Comparison of ENCODE assay signal across 8 cellular contexts in genomic region chr17:30905742-30906100, GRCh38. TPM values are rescaled to one million over a fixed set of nuclear protein-coding genes. Genes with fewer than 3 reads are reported as not detected.
DNase-seq lines count a peak whose midpoint lies in the region; ATAC-seq and TF ChIP-seq lines count a peak whose summit lies in the region.

No MANE protein-coding gene starts in this region.

- H3K36me3 ChIP-seq in GM23248 (ENCODE audit: low read depth) (peaks cover 5% of the 10 kb centered on the region; the same call in 1 of the 2 replicates), mucosa of descending colon (ENCODE audit: low read depth) (no peaks in the 10 kb centered on the region), aorta (ENCODE audit: control insufficient read depth in 1 of 2, insufficient read depth in 2 of 2, low read length in 1 of 2) (no peaks in the 10 kb centered on the region)
- H3K36me3 ChIP-seq in effector memory CD4-positive, alpha-beta T cell (ENCODE audit: control insufficient read depth, insufficient read depth, low read length), result peaks cover 11% of the 10 kb centered on the region

- H3K79me2 ChIP-seq in GM23248 (ENCODE audit: insufficient read depth), result peaks cover 66% of the 10 kb centered on the region

- H3K4me2 ChIP-seq in GM23248 (ENCODE audit: unreplicated experiment), result peak overlapping the region; percentile 100

- DNase-seq in D341Med (ENCODE audit: low spot score) (peak; percentile 66), GM23248 (peak; percentile 55), RPMI8226 (peak; percentile 15), mucosa of descending colon (no peak), aorta (peak in 1 of 2 donors; percentile 64), HuH-7.5 (ENCODE audit: low spot score) (no peak), NCI-H1092 (lab: John Stamatoyannopoulos, UW) (no peak)
- DNase-seq in effector memory CD4-positive, alpha-beta T cell, result no peak

- peak; percentile 60 for ATAC-seq in mucosa of descending colon
- ATAC-seq in aorta (ENCODE audit: low FRiP score), result peak; percentile 65

- H4K20me1 ChIP-seq in GM23248 (ENCODE audit: insufficient read depth), result no peaks in the 10 kb centered on the region

- no peaks in the 10 kb centered on the region for H3F3A ChIP-seq in GM23248 (ENCODE audit: insufficient read depth)

- TF ChIP-seq CTCF in mucosa of descending colon (IDR thresholded peaks at IDR 0.05), result no peak

- peak overlapping the region; percentile 81 for H3K27ac ChIP-seq in GM23248
- peak overlapping the region; percentile 78 for H3K27ac ChIP-seq in effector memory CD4-positive, alpha-beta T cell (ENCODE audit: insufficient read depth, low read length, poor library complexity, severe bottlenecking)
- no peak overlapping the region for H3K27ac ChIP-seq in aorta (ENCODE audit: low read depth in 1 of 2, low read length in 2 of 2)

- peak overlapping the region; percentile 96 for H3K9ac ChIP-seq in GM23248

- WGBS in GM23248 (ENCODE audit: low coverage in 1 of 2, low lambda C conversion rate in 2 of 2, missing lambda C conversion rate in 2 of 2), 2 experiments, result 1 to 2% methylated on average over 11 of the region's 11 CpGs
- WGBS in aorta, 2 donors, result 0% methylated on average over 11 of the region's 11 CpGs

- intact Hi-C loops in mucosa of descending colon (cut with DNase I, micrococcal nuclease), result no loop called here
- intact Hi-C loops in aorta (cut with DNase I), result loop anchor here (2.0 to 10.0 kb wide), 3 partner anchors 65 to 309 kb away; partner anchors contain the start of genes RNF135 (in 2 of the 2) and NF1 (in 1 of the 2)

- H3K9me2 ChIP-seq in GM23248 (ENCODE audit: insufficient read depth), result no peaks in the 10 kb centered on the region

- in situ Hi-C loops in GM23248 (cut with MboI), result no loop called here

- H3K4me3 ChIP-seq in GM23248, result peak overlapping the region; percentile 100
- H3K4me3 ChIP-seq in effector memory CD4-positive, alpha-beta T cell (ENCODE audit: insufficient read depth, low read depth, low read length, poor library complexity, severe bottlenecking), result peak overlapping the region; percentile 93
- H3K4me3 ChIP-seq in mucosa of descending colon, result peak overlapping the region; percentile 54
- H3K4me3 ChIP-seq in aorta (ENCODE audit: low read length in 2 of 2), result peak overlapping the region; percentile 75 to 83

- H3K27me3 ChIP-seq in GM23248 (replicated peaks; ENCODE audit: insufficient read depth), result no peaks in the 10 kb centered on the region
- H3K27me3 ChIP-seq in effector memory CD4-positive, alpha-beta T cell (replicated peaks; ENCODE audit: control insufficient read depth, insufficient read depth, low read length, poor library complexity, severe bottlenecking), result no peaks in the 10 kb centered on the region
- no peaks in the 10 kb centered on the region for H3K27me3 ChIP-seq in aorta (ENCODE audit: control insufficient read depth in 1 of 2, insufficient read depth in 2 of 2, low read length in 1 of 2)

- H2AFZ ChIP-seq in GM23248, result peak overlapping the region; percentile 100

- H3K9me3 ChIP-seq in GM23248 (ENCODE audit: low read depth), result no peaks in the 10 kb centered on the region
- no peaks in the 10 kb centered on the region for H3K9me3 ChIP-seq in effector memory CD4-positive, alpha-beta T cell (ENCODE audit: control insufficient read depth, low read length)
- H3K9me3 ChIP-seq in mucosa of descending colon, result no peaks in the 10 kb centered on the region
- H3K9me3 ChIP-seq in aorta (ENCODE audit: control insufficient read depth, low read length), result no peaks in the 10 kb centered on the region

- peaks cover 7% of the 10 kb centered on the region for H3K4me1 ChIP-seq in GM23248 (ENCODE audit: insufficient read depth)
- peaks cover 9% of the 10 kb centered on the region for H3K4me1 ChIP-seq in effector memory CD4-positive, alpha-beta T cell (ENCODE audit: control insufficient read depth, insufficient read depth, low read length, poor library complexity, severe bottlenecking)
- peaks cover 14% of the 10 kb centered on the region for H3K4me1 ChIP-seq in mucosa of descending colon (ENCODE audit: low read depth)
- no peaks in the 10 kb centered on the region for H3K4me1 ChIP-seq in aorta (ENCODE audit: control insufficient read depth in 1 of 2, insufficient read depth in 2 of 2, low read length in 2 of 2)

RNA-seq across cellular contexts. Expression of gene TEFM, which starts 0.3 kb away (rescaled TPM):
- total RNA-seq in GM23248 (2014; rRNA removed; shearing (Covaris generic)), result 7.6 and 8.1 TPM in 2 replicates
- polyA plus RNA-seq in GM23248 (2016; fragmentation: Nextera tagmentation; extraction: Ambion mirVana), result 21.4 and 24.7 TPM in 2 replicates
- 10 to 100 TPM; 16.1 to 18.3 (median 16.3) TPM for total RNA-seq in mucosa of descending colon
- total RNA-seq in aorta, result 10 to 100 TPM; 11.9 to 15.8 TPM
- polyA plus RNA-seq in aorta, result 10 to 100 TPM; 11.4 to 13.2 TPM

RNA-seq across cellular contexts. Expression of gene ADAP2, which starts 16.0 kb away (rescaled TPM):
- total RNA-seq in GM23248 (2014; rRNA removed; shearing (Covaris generic)), result not detected in 2 replicates
- 0.34 TPM in 1 of 2 replicates, not detected in the other for polyA plus RNA-seq in GM23248 (2016; fragmentation: Nextera tagmentation; extraction: Ambion mirVana)
- total RNA-seq in mucosa of descending colon, result 10 to 100 TPM in 2 of 3 donors, 1 to 10 TPM in 1; 7.3 to 15.9 (median 12.1) TPM
- 10 to 100 TPM; 21.9 to 44.6 TPM for total RNA-seq in aorta
- 10 to 100 TPM in 1 of 2 donors, 1 to 10 TPM in 1; 3.8 to 11.6 TPM for polyA plus RNA-seq in aorta

Comparison
In these comparisons a context has a peak if more than half of its experiments do, and no peak if none do; other contexts are left out.
1. DNase-seq: peak in D341Med (single experiment), GM23248 (single experiment) and RPMI8226 (single experiment); none in effector memory CD4-positive, alpha-beta T cell (0 of 3), mucosa of descending colon (0 of 3), HuH-7.5 (single experiment) and NCI-H1092 (single experiment).
2. H3K27ac ChIP-seq: peak in GM23248 (single experiment) and effector memory CD4-positive, alpha-beta T cell (single experiment); none in aorta (0 of 2).
3. intact Hi-C loops: an anchor here in aorta (2.0 to 10.0 kb wide); none called in mucosa of descending colon.
4. Peak in every context shown above with its lines, with median percentiles within 50 percentile points of each other: H3K4me3 ChIP-seq.